13 cellular contexts compared by ENCODE assay signal in the genomic region with DNA sequence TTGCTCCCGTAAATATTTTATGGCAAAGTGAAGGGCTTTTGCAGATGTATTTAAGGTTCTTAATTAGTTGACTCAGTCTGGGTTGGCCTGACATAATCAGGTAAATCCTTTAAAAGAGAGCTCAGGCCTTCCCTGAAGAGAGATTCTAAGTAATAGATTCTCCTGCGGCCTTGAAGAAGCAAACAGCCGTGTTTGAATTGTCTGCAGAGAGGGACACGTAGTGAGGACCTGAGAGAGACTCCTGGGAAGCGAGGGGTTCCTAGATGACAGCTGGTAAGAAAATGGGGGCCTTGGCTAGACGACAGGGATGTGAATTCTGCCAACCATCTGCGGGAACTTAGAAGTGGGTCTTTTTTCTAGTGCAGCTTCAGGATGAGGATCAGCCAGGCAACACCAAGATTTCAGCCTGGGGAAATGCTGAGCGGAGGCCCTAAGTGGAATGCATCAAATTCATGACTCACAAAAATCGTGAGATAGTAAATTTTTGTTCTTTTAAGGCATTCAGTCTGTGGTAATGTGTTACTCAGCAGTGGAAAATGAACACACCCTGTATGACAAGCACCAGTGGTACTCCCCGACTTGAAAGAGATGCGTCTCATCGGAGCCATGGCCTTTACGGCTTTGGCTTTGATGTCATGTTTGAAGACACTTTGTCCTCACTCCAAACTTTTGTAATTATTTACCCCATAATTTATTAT.
DNase-seq lines count a peak whose midpoint lies in the region; ATAC-seq, FAIRE-seq and TF ChIP-seq lines count a peak whose summit lies in the region.
"Had no signal": no experiment of that assay in that cellular context is flagged by ENCODE, and none has a peak within 500 bp of the region (broad histone marks: within the 10 kb centered on the region; RNA-seq: fewer than 3 reads in every experiment).

No MANE protein-coding gene starts in this region.

- H3K27ac ChIP-seq in astrocyte (ENCODE audit: low read depth, low read length) (peak overlapping the region; percentile 94), keratinocyte (ENCODE audit: control insufficient read depth, insufficient read depth, low read length) (peak overlapping the region; percentile 81), dorsolateral prefrontal cortex (no peak overlapping the region)
- H3K27ac ChIP-seq: parathyroid adenoma had no signal

- peak overlapping the region; percentile 58 for H3K4me3 Mint-ChIP-seq in astrocyte (ENCODE audit: unreplicated experiment)

- FAIRE-seq in astrocyte (lab: Jason Lieb, UNC) (peak; percentile 100), keratinocyte (lab: Jason Lieb, UNC) (peak; percentile 99)
- FAIRE-seq: GM12878 had no signal

- no peaks in the 10 kb centered on the region for H3K36me3 Mint-ChIP-seq in astrocyte (ENCODE audit: low read depth, unreplicated experiment)

- dilution Hi-C loops in keratinocyte (cut with MboI; ENCODE audit: extremely low pct_ligation_motif_present, low sequenced_read_pairs): no loop called here

- peaks cover 20% of the 10 kb centered on the region for H3K4me1 Mint-ChIP-seq in astrocyte (ENCODE audit: low read depth, unreplicated experiment)

- H3K4me1 ChIP-seq in astrocyte (ENCODE audit: insufficient read depth, low read length): peaks cover 10% of the 10 kb centered on the region
- peaks cover 15% of the 10 kb centered on the region for H3K4me1 ChIP-seq in keratinocyte (ENCODE audit: control insufficient read depth, extremely low read depth, insufficient read depth, low read length)
- H3K4me1 ChIP-seq: parathyroid adenoma had no signal

- intact Hi-C loops in dorsolateral prefrontal cortex (cut with DNase I): loop anchor here in 1 of 2 donors (10.0 kb wide), 1 partner anchor 525 kb away; no protein-coding TSS in a partner anchor

- no peaks in the 10 kb centered on the region for H4K20me1 ChIP-seq in astrocyte (ENCODE audit: insufficient read depth, low read length)
- H4K20me1 ChIP-seq in keratinocyte (ENCODE audit: control insufficient read depth, extremely low read depth, insufficient read depth, low read length): no peaks in the 10 kb centered on the region

- H3K79me2 ChIP-seq in astrocyte (ENCODE audit: insufficient read depth, low read length): no peaks in the 10 kb centered on the region
- H3K79me2 ChIP-seq in keratinocyte (ENCODE audit: control insufficient read depth, insufficient read depth, low read length): no peaks in the 10 kb centered on the region
- H3K79me2 ChIP-seq: parathyroid adenoma had no signal

- TF ChIP-seq CTCF in HFF-Myc (IDR thresholded peaks at IDR 0.05; ENCODE audit: low read depth, low read length, missing control alignments) (no peak), astrocyte (IDR thresholded peaks at IDR 0.05; ENCODE audit: insufficient read depth, low read depth, low read length) (no peak), keratinocyte (optimal IDR thresholded peaks at IDR 0.05 in 1 of 3, IDR thresholded peaks at IDR 0.05 in 1 of 3, conservative IDR thresholded peaks at IDR 0.05 in 1 of 3; ENCODE audit: extremely low read depth in 1 of 3, insufficient read depth in 2 of 3, low read length in 3 of 3) (no peak), dorsolateral prefrontal cortex (IDR thresholded peaks at IDR 0.05 in 54 of 56, conservative IDR thresholded peaks at IDR 0.05 in 2 of 56; ENCODE audit: low read depth in 1 of 56, partially characterized antibody in 56 of 56) (no peak)

- no peaks in the 10 kb centered on the region for H3K36me3 ChIP-seq in astrocyte (ENCODE audit: insufficient read depth, low read length)
- no peaks in the 10 kb centered on the region for H3K36me3 ChIP-seq in keratinocyte (ENCODE audit: control insufficient read depth in 2 of 2, extremely low read depth in 1 of 2, insufficient read depth in 2 of 2, low read length in 2 of 2)

- DNase-seq in A172 (ENCODE audit: low spot score): peak; percentile 93
- peak; percentile 87 for DNase-seq in HFF-Myc (ENCODE audit: extremely low read depth, low read depth)
- DNase-seq in astrocyte (ENCODE audit: low read depth): peak; percentile 98
- DNase-seq in keratinocyte (ENCODE audit: low read depth, low spot score): peak; percentile 77
- DNase-seq in dorsolateral prefrontal cortex: no peak
- DNase-seq: C1 segment of cervical spinal cord, NCI-H748 treated with DMSO at 0.1 percent for 48 hours, T-helper 9 cell had no signal

- no peaks in the 10 kb centered on the region for H3K27me3 ChIP-seq in astrocyte (ENCODE audit: insufficient read depth, low read length)
- no peaks in the 10 kb centered on the region for H3K27me3 ChIP-seq in keratinocyte (ENCODE audit: control insufficient read depth, extremely low read depth, insufficient read depth, low read length)
- no peaks in the 10 kb centered on the region for H3K27me3 ChIP-seq in dorsolateral prefrontal cortex

- H2AFZ ChIP-seq in astrocyte (ENCODE audit: low read depth, low read length) (peak overlapping the region; percentile 74), keratinocyte (ENCODE audit: control insufficient read depth, low read length) (peak overlapping the region; percentile 72)
- H2AFZ ChIP-seq: parathyroid adenoma had no signal

- H3K4me3 ChIP-seq in HFF-Myc (replicated peaks; ENCODE audit: low read depth, low read length) (no peak overlapping the region), astrocyte (ENCODE audit: insufficient read depth, low read depth, low read length) (no peak overlapping the region), keratinocyte (ENCODE audit: control insufficient read depth in 2 of 3, extremely low read depth in 1 of 3, insufficient read depth in 2 of 3, low read depth in 1 of 3, low read length in 3 of 3) (no peak overlapping the region), dorsolateral prefrontal cortex (no peak overlapping the region)
- H3K4me3 ChIP-seq: GM12878 had no signal

- peak overlapping the region; percentile 75 for H3K4me2 ChIP-seq in astrocyte (ENCODE audit: low read length)
- H3K4me2 ChIP-seq in keratinocyte (ENCODE audit: control insufficient read depth, extremely low read depth, insufficient read depth, low read depth, low read length): peak overlapping the region; percentile 56

- H3K9me3 ChIP-seq in astrocyte (ENCODE audit: insufficient read depth, low read depth, low read length) (no peaks in the 10 kb centered on the region), keratinocyte (ENCODE audit: control insufficient read depth, low read depth, low read length) (no peaks in the 10 kb centered on the region)

- H3K27me3 Mint-ChIP-seq in astrocyte (ENCODE audit: low read depth, unreplicated experiment): no peaks in the 10 kb centered on the region

- no peaks in the 10 kb centered on the region for H3K9me1 ChIP-seq in keratinocyte (ENCODE audit: control insufficient read depth, extremely low read depth, insufficient read depth, low read length)

- peak overlapping the region; percentile 100 for H3K27ac Mint-ChIP-seq in astrocyte (ENCODE audit: unreplicated experiment)

- peaks cover 2% of the 10 kb centered on the region for H3K9me3 Mint-ChIP-seq in astrocyte (ENCODE audit: unreplicated experiment)

- H3K9ac ChIP-seq in astrocyte (ENCODE audit: low read length) (peak overlapping the region; percentile 74), keratinocyte (ENCODE audit: control insufficient read depth, extremely low read depth, insufficient read depth, low read length) (peak overlapping the region; percentile 57)
- H3K9ac ChIP-seq: parathyroid adenoma had no signal

- ATAC-seq in HG02759 (IDR thresholded peaks at IDR 0.05; ENCODE audit: unreplicated experiment) (no peak), GM19328 (IDR thresholded peaks at IDR 0.05; ENCODE audit: unreplicated experiment) (no peak), GM21723 (IDR thresholded peaks at IDR 0.05; ENCODE audit: unreplicated experiment) (no peak)
- ATAC-seq: GM12878 had no signal

Comparison
In these comparisons a context has a peak if more than half of its experiments do, and no peak if none do; other contexts are left out.
1. DNase-seq: peak in A172 (single experiment), HFF-Myc (single experiment), astrocyte (single experiment) and keratinocyte (single experiment); none in dorsolateral prefrontal cortex (0 of 10).
2. H3K27ac ChIP-seq: peak in astrocyte (single experiment) and keratinocyte (single experiment); none in dorsolateral prefrontal cortex (0 of 59).